Comparison of ENCODE assay signal across 15 cellular contexts in genomic region chr5:1489754-1490153, GRCh38. TPM values are rescaled to one million over a fixed set of nuclear protein-coding genes. Genes with fewer than 3 reads are reported as not detected.
A peak's percentile ranks its signal among the peaks of the same experiment; 100 is the strongest.
DNase-seq lines count a peak whose midpoint lies in the region; ATAC-seq, FAIRE-seq and TF ChIP-seq lines count a peak whose summit lies in the region.
"Had no signal": no experiment of that assay in that cellular context is flagged by ENCODE, and none has a peak within 500 bp of the region (broad histone marks: within the 10 kb centered on the region; RNA-seq: fewer than 3 reads in every experiment).

No MANE protein-coding gene starts in this region.

- DNase-seq in stimulated activated naive CD8-positive, alpha-beta T cell treated with anti-CD3 and anti-CD28 coated beads, Interleukin-15, Interleukin-2, amounts not matched to agents 100 U/mL and 50 U/mL, for 24 hours = no peak
- DNase-seq in activated B cell treated with CpG ODN at 0.5 μM for 24 hours = no peak
- no peak for DNase-seq in immature natural killer cell
- no peak for DNase-seq in vagina (ENCODE audit: extremely low spot score in 2 of 2)
- DNase-seq in urothelium cell line (ENCODE audit: low spot score) = no peak
- no peak for DNase-seq in NK-92 treated with Interleukin-12 subunit alpha and Interleukin-12 subunit beta, amount 100 ng/mL, for 24 hours (lab: John Stamatoyannopoulos, UW)
- no peak for DNase-seq in T-helper 2 cell treated with Interferon-gamma antibody and Interleukin-4, amounts not matched to agents 5 μg/mL and 100 μg/mL, for 36 hours (ENCODE audit: low spot score)
- DNase-seq: adrenal gland, cerebellar nuclear complex, DMS 273 treated with DMSO at 0.1 percent for 48 hours, lower lobe of right lung, NCI-H1694 treated with DMSO at 0.1 percent for 48 hours had no signal

- intact Hi-C loops in activated B cell treated with CpG ODN at 0.5 μM for 24 hours (cut with micrococcal nuclease) (loop anchor here (1.0 to 10.0 kb wide), 3 partner anchors 10 to 145 kb away; partner anchors contain the start of gene CLPTM1L), vagina (cut with DNase I) (no loop called here)

- H3K27ac Mint-ChIP-seq in stimulated activated naive CD8-positive, alpha-beta T cell treated with anti-CD3 and anti-CD28 coated beads, Interleukin-15, Interleukin-2, amounts not matched to agents 100 ng/mL and 50 ng/mL, for 24 hours = peak overlapping the region; percentile 85
- H3K27ac Mint-ChIP-seq in activated B cell treated with CpG ODN at 0.5 μM for 24 hours (peak overlapping the region; percentile 83), immature natural killer cell (peak overlapping the region; percentile 57 to 100 (median 94))
- H3K27ac Mint-ChIP-seq in T-helper 2 cell treated with Interferon-gamma antibody and Interleukin-4, amounts not matched to agents 5 μg/mL and 100 μg/mL, for 36 hours = no peak overlapping the region

- H3K36me3 ChIP-seq in vagina = peaks cover 0 to 46% of the 10 kb centered on the region in 2 donors

- peaks cover 93% of the 10 kb centered on the region for H3K4me1 Mint-ChIP-seq in stimulated activated naive CD8-positive, alpha-beta T cell treated with anti-CD3 and anti-CD28 coated beads, Interleukin-15, Interleukin-2, amounts not matched to agents 100 ng/mL and 50 ng/mL, for 24 hours (ENCODE audit: low read depth)
- H3K4me1 Mint-ChIP-seq in activated B cell treated with CpG ODN at 0.5 μM for 24 hours (peaks cover 100% of the 10 kb centered on the region), immature natural killer cell (peaks cover 62 to 75% of the 10 kb centered on the region in 2 donors)
- H3K4me1 Mint-ChIP-seq in T-helper 2 cell treated with Interferon-gamma antibody and Interleukin-4, amounts not matched to agents 5 μg/mL and 100 μg/mL, for 36 hours (ENCODE audit: low read depth) = peaks cover 1% of the 10 kb centered on the region

- FAIRE-seq in urothelium cell line (lab: Jason Lieb, UNC) = no peak

- H3K4me1 ChIP-seq in vagina = no peaks in the 10 kb centered on the region
- H3K4me1 ChIP-seq: adrenal gland, lower lobe of right lung had no signal

- no peaks in the 10 kb centered on the region for H3K9me3 ChIP-seq in vagina
- H3K9me3 ChIP-seq: adrenal gland, lower lobe of right lung, upper lobe of left lung had no signal

- ATAC-seq in stimulated activated naive CD8-positive, alpha-beta T cell treated with anti-CD3 and anti-CD28 coated beads, Interleukin-15, Interleukin-2, amounts not matched to agents 100 U/mL and 50 U/mL, for 24 hours = no peak
- no peak for ATAC-seq in activated B cell treated with CpG ODN at 0.5 μM for 24 hours (ENCODE audit: low read depth)
- ATAC-seq: lower lobe of right lung, right cardiac atrium had no signal

- POLR2A ChIA-PET in activated B cell treated with CpG ODN at 0.5 μM for 24 hours (lab: Charles Lee) = interaction anchor here (0.6 to 16.5 kb wide), 14 partner anchors 7 to 597 kb away, joined by 3 to 941 read pairs (median 4); partner anchors contain the start of genes BRD9, LPCAT1 and TRIP13

- CTCF ChIA-PET in activated B cell treated with CpG ODN at 0.5 μM for 24 hours (lab: Charles Lee) = interaction anchor here (0.8 to 2.3 kb wide), 4 partner anchors 8 to 155 kb away, joined by 3 to 6 read pairs (median 6); no protein-coding TSS in a partner anchor

- peak overlapping the region; percentile 45 for H3K4me3 Mint-ChIP-seq in stimulated activated naive CD8-positive, alpha-beta T cell treated with anti-CD3 and anti-CD28 coated beads, Interleukin-15, Interleukin-2, amounts not matched to agents 100 ng/mL and 50 ng/mL, for 24 hours
- peak overlapping the region; percentile 78 for H3K4me3 Mint-ChIP-seq in activated B cell treated with CpG ODN at 0.5 μM for 24 hours
- peak overlapping the region in 1 of 5 donors; percentile 67 for H3K4me3 Mint-ChIP-seq in immature natural killer cell
- H3K4me3 Mint-ChIP-seq in T-helper 2 cell treated with Interferon-gamma antibody and Interleukin-4, amounts not matched to agents 5 μg/mL and 100 μg/mL, for 36 hours = no peak overlapping the region

- no peaks in the 10 kb centered on the region for H3K27me3 ChIP-seq in vagina
- H3K27me3 ChIP-seq: adrenal gland, upper lobe of left lung had no signal

- no peak for TF ChIP-seq POLR2A in vagina (IDR thresholded peaks at IDR 0.05)

- H3K27me3 Mint-ChIP-seq in stimulated activated naive CD8-positive, alpha-beta T cell treated with anti-CD3 and anti-CD28 coated beads, Interleukin-15, Interleukin-2, amounts not matched to agents 100 ng/mL and 50 ng/mL, for 24 hours = no peaks in the 10 kb centered on the region
- H3K27me3 Mint-ChIP-seq in activated B cell treated with CpG ODN at 0.5 μM for 24 hours (no peaks in the 10 kb centered on the region), immature natural killer cell (ENCODE audit: low read depth in 3 of 3) (peaks cover 25 to 43% (median 26%) of the 10 kb centered on the region in 3 donors)
- H3K27me3 Mint-ChIP-seq in T-helper 2 cell treated with Interferon-gamma antibody and Interleukin-4, amounts not matched to agents 5 μg/mL and 100 μg/mL, for 36 hours (ENCODE audit: low read depth) = no peaks in the 10 kb centered on the region

- no peak for TF ChIP-seq CTCF in activated B cell treated with CpG ODN at 0.5 μM for 24 hours (IDR thresholded peaks at IDR 0.05)
- TF ChIP-seq CTCF in vagina (IDR thresholded peaks at IDR 0.05) = no peak

- peak overlapping the region; percentile 15 for H3K27ac ChIP-seq in vagina
- H3K27ac ChIP-seq: adrenal gland, lower lobe of right lung had no signal

- no peaks in the 10 kb centered on the region for H3K9me3 Mint-ChIP-seq in stimulated activated naive CD8-positive, alpha-beta T cell treated with anti-CD3 and anti-CD28 coated beads, Interleukin-15, Interleukin-2, amounts not matched to agents 100 ng/mL and 50 ng/mL, for 24 hours
- H3K9me3 Mint-ChIP-seq in activated B cell treated with CpG ODN at 0.5 μM for 24 hours (no peaks in the 10 kb centered on the region), immature natural killer cell (no peaks in the 10 kb centered on the region)
- H3K9me3 Mint-ChIP-seq in T-helper 2 cell treated with Interferon-gamma antibody and Interleukin-4, amounts not matched to agents 5 μg/mL and 100 μg/mL, for 36 hours = no peaks in the 10 kb centered on the region

- no peak overlapping the region for H3K4me3 ChIP-seq in vagina
- H3K4me3 ChIP-seq: adrenal gland, lower lobe of right lung, upper lobe of left lung had no signal

- H3K36me3 Mint-ChIP-seq in stimulated activated naive CD8-positive, alpha-beta T cell treated with anti-CD3 and anti-CD28 coated beads, Interleukin-15, Interleukin-2, amounts not matched to agents 100 ng/mL and 50 ng/mL, for 24 hours (ENCODE audit: low read depth) = peaks cover 67% of the 10 kb centered on the region
- H3K36me3 Mint-ChIP-seq in activated B cell treated with CpG ODN at 0.5 μM for 24 hours (ENCODE audit: low read depth) = peaks cover 90% of the 10 kb centered on the region
- H3K36me3 Mint-ChIP-seq in immature natural killer cell = peaks cover 13 to 54% (median 21%) of the 10 kb centered on the region in 3 donors
- H3K36me3 Mint-ChIP-seq in T-helper 2 cell treated with Interferon-gamma antibody and Interleukin-4, amounts not matched to agents 5 μg/mL and 100 μg/mL, for 36 hours (ENCODE audit: low read depth) = peaks cover 24% of the 10 kb centered on the region

RNA-seq across cellular contexts. Expression of gene LPCAT1, which starts 34.0 kb away (rescaled TPM):
- total RNA-seq in activated B cell treated with CpG ODN at 0.5 μM for 24 hours (246 and 269 TPM in 2 replicates), vagina (29.7 TPM)
- 100 to 1,000 TPM; 107 to 255 (median 144) TPM for polyA plus RNA-seq in immature natural killer cell

RNA-seq across cellular contexts. Expression of gene SLC6A3, which starts 44.5 kb away (rescaled TPM):
- total RNA-seq in activated B cell treated with CpG ODN at 0.5 μM for 24 hours (1.4 and 2.0 TPM in 2 replicates), vagina (0.49 TPM)
- polyA plus RNA-seq in immature natural killer cell = not detected
- total RNA-seq: adrenal gland, right cardiac atrium had no signal
- polyA plus RNA-seq: right cardiac atrium had no signal
